In genomic region chr12:104534857-104535248, GRCh38 we compare ENCODE assay signal across 32 cellular contexts.
DNase-seq lines count a peak whose midpoint lies in the region; ATAC-seq, FAIRE-seq and TF ChIP-seq lines count a peak whose summit lies in the region.
"Had no signal": no experiment of that assay in that cellular context is flagged by ENCODE, and none has a peak within 500 bp of the region (broad histone marks: within the 10 kb centered on the region; RNA-seq: fewer than 3 reads in every experiment).

No MANE protein-coding gene starts in this region.

- H3K4me1 Mint-ChIP-seq in memory B cell: peaks cover 55% of the 10 kb centered on the region
- H3K4me1 Mint-ChIP-seq in stimulated activated memory B cell treated with anti-CD40 and anti-IgM and Interleukin-4, amounts not matched to agents 10 μg/mL and 1 μg/mL and 100 μg/mL, for 72 hours: peaks cover 96% of the 10 kb centered on the region
- peaks cover 42% of the 10 kb centered on the region for H3K4me1 Mint-ChIP-seq in activated CD4-positive, alpha-beta T cell treated with anti-CD3 and anti-CD28 coated beads, Interleukin-2, amount 10 ng/mL, durations not matched to agents 24 days and 14 days

- TF ChIP-seq CTCF in HepG2 (CRISPR knock-in tag; IDR thresholded peaks at IDR 0.05) (no peak), right lobe of liver (IDR thresholded peaks at IDR 0.05) (no peak)

- H3K27ac ChIP-seq in HepG2 (ENCODE audit: extremely low read length, insufficient read depth, low read length): no peak overlapping the region
- no peak overlapping the region for H3K27ac ChIP-seq in right lobe of liver
- H3K27ac ChIP-seq in SJSA1: peak overlapping the region; percentile 53
- H3K27ac ChIP-seq: A549, epithelial cell of prostate, RWPE1, spleen, tibial artery had no signal

- H3K36me3 ChIP-seq in HepG2 (replicated peaks in 1 of 2; ENCODE audit: control insufficient read depth in 1 of 2, insufficient read depth in 2 of 2, low read length in 2 of 2) (no peaks in the 10 kb centered on the region), right lobe of liver (no peaks in the 10 kb centered on the region), SJSA1 (no peaks in the 10 kb centered on the region)
- H3K36me3 ChIP-seq: spleen, tibial artery had no signal

- no TSS peak for BruUV-seq in HepG2 (replicated peaks; lab: Mats Ljungman, UMichigan)

- no peaks in the 10 kb centered on the region for H3K79me2 ChIP-seq in HepG2 (ENCODE audit: insufficient read depth, low read length)

- no peak overlapping the region for H3K9ac ChIP-seq in HepG2 (ENCODE audit: insufficient read depth, low read depth, low read length)

- H3K36me3 Mint-ChIP-seq in memory B cell: peaks cover 11% of the 10 kb centered on the region
- H3K36me3 Mint-ChIP-seq in stimulated activated memory B cell treated with anti-CD40 and anti-IgM and Interleukin-4, amounts not matched to agents 10 μg/mL and 1 μg/mL and 100 μg/mL, for 72 hours: peaks cover 66% of the 10 kb centered on the region
- H3K36me3 Mint-ChIP-seq in activated CD4-positive, alpha-beta T cell treated with anti-CD3 and anti-CD28 coated beads, Interleukin-2, amount 10 ng/mL, durations not matched to agents 24 days and 14 days (ENCODE audit: low read depth): peaks cover 40% of the 10 kb centered on the region

- H3K4me3 ChIP-seq in HepG2 (replicated peaks in 1 of 3; ENCODE audit: insufficient read depth in 1 of 3, low read depth in 2 of 3, low read length in 3 of 3): no peak overlapping the region
- H3K4me3 ChIP-seq in right lobe of liver: no peak overlapping the region
- no peak overlapping the region for H3K4me3 ChIP-seq in SJSA1
- H3K4me3 ChIP-seq: A549, spleen, tibial artery had no signal

- in situ Hi-C loops in HepG2 (cut with HindIII; ENCODE audit: extremely low pct_ligation_motif_present, low pct_unique_long_range_greater_than_20kb): no loop called here

- H4K20me1 ChIP-seq in HepG2 (ENCODE audit: insufficient read depth, low read length): no peaks in the 10 kb centered on the region

- H3K9me3 ChIP-seq in HepG2 (ENCODE audit: low read length) (no peaks in the 10 kb centered on the region), right lobe of liver (no peaks in the 10 kb centered on the region), SJSA1 (replicated peaks) (no peaks in the 10 kb centered on the region)
- H3K9me3 ChIP-seq: A549, spleen, tibial artery had no signal

- H3K9me3 Mint-ChIP-seq in memory B cell: no peaks in the 10 kb centered on the region
- no peaks in the 10 kb centered on the region for H3K9me3 Mint-ChIP-seq in stimulated activated memory B cell treated with anti-CD40 and anti-IgM and Interleukin-4, amounts not matched to agents 10 μg/mL and 1 μg/mL and 100 μg/mL, for 72 hours
- peaks cover 17% of the 10 kb centered on the region for H3K9me3 Mint-ChIP-seq in activated CD4-positive, alpha-beta T cell treated with anti-CD3 and anti-CD28 coated beads, Interleukin-2, amount 10 ng/mL, durations not matched to agents 24 days and 14 days
- H3K9me3 Mint-ChIP-seq: activated CD4-positive, alpha-beta memory T cell treated with anti-CD3 and anti-CD28 coated beads, Interleukin-2, amount 10 ng/mL, durations not matched to agents 7 days and 5 days had no signal

- no peaks in the 10 kb centered on the region for H3K27me3 Mint-ChIP-seq in memory B cell
- H3K27me3 Mint-ChIP-seq in stimulated activated memory B cell treated with anti-CD40 and anti-IgM and Interleukin-4, amounts not matched to agents 10 μg/mL and 1 μg/mL and 100 μg/mL, for 72 hours: no peaks in the 10 kb centered on the region
- no peaks in the 10 kb centered on the region for H3K27me3 Mint-ChIP-seq in activated CD4-positive, alpha-beta T cell treated with anti-CD3 and anti-CD28 coated beads, Interleukin-2, amount 10 ng/mL, durations not matched to agents 24 days and 14 days
- H3K27me3 Mint-ChIP-seq: activated CD4-positive, alpha-beta memory T cell treated with anti-CD3 and anti-CD28 coated beads, Interleukin-2, amount 10 ng/mL, durations not matched to agents 7 days and 5 days; activated naive CD8-positive, alpha-beta T cell; T-helper 17 cell had no signal

- no peak for TF ChIP-seq RAD21 in HepG2 (CRISPR knock-in tag; IDR thresholded peaks at IDR 0.05)

- H3K4me1 ChIP-seq in HepG2 (ENCODE audit: insufficient read depth, low read length) (no peaks in the 10 kb centered on the region), right lobe of liver (no peaks in the 10 kb centered on the region), SJSA1 (replicated peaks) (peaks cover 11% of the 10 kb centered on the region)
- H3K4me1 ChIP-seq: A549, tibial artery had no signal

- POLR2A ChIA-PET in HepG2 (lab: Yijun Ruan, JAX): no interaction called here

- DNase-seq in HepG2 (ENCODE audit: low spot score): no peak
- DNase-seq in right lobe of liver: no peak
- no peak for DNase-seq in SJSA1 (ENCODE audit: low read depth in 1 of 2, low spot score in 2 of 2)
- no peak for DNase-seq in memory B cell (ENCODE audit: low spot score in 2 of 2)
- DNase-seq in NCI-H1092 (lab: John Stamatoyannopoulos, UW): no peak
- no peak for DNase-seq in activated CD4-positive, alpha-beta T cell treated with anti-CD3 and anti-CD28 coated beads, Interleukin-2, amount 10 ng/mL, durations not matched to agents 24 days and 14 days
- DNase-seq: activated CD4-positive, alpha-beta memory T cell treated with anti-CD3 and anti-CD28 coated beads, Interleukin-2, amount 10 ng/mL, durations not matched to agents 7 days and 5 days; activated CD4-positive, alpha-beta T cell treated with anti-CD3 and anti-CD28 coated beads for 1 hour; activated effector memory CD4-positive, alpha-beta T cell treated with anti-CD3 and anti-CD28 coated beads, Interleukin-2, amount 50 U/mL, for 16 hours; anterior cingulate cortex; EL; HCEC 1CT; KBM-7; NCI-H1105 treated with DMSO at 0.1 percent for 48 hours; NCI-H1930; NCI-H2171 treated with DMSO at 0.1 percent for 48 hours; NCI-H510A treated with DMSO at 0.1 percent for 48 hours; OCI-M1; posterior cingulate gyrus; right cardiac atrium; spleen; T-helper 17 cell; tibial artery had no signal

- intact Hi-C loops in HepG2 (cut with micrococcal nuclease; ENCODE audit: unreplicated experiment): no loop called here
- intact Hi-C loops in right lobe of liver (cut with DNase I): no loop called here
- intact Hi-C loops in activated CD4-positive, alpha-beta T cell treated with anti-CD3 and anti-CD28 coated beads, Interleukin-2, amount 10 ng/mL, durations not matched to agents 24 days and 14 days (cut with micrococcal nuclease): no loop called here

- no peak for ATAC-seq in HepG2
- ATAC-seq in right lobe of liver: no peak
- ATAC-seq in memory B cell (ENCODE audit: low read depth): no peak
- no peak for ATAC-seq in stimulated activated memory B cell treated with anti-CD40 and anti-IgM and Interleukin-4, amounts not matched to agents 10 μg/mL and 1 μg/mL and 100 μg/mL, for 72 hours
- ATAC-seq in HG02938 (IDR thresholded peaks at IDR 0.05; ENCODE audit: unreplicated experiment): no peak
- ATAC-seq: A549, right cardiac atrium, T-helper 17 cell had no signal

- CTCF ChIA-PET in HepG2 (lab: Yijun Ruan, JAX; ENCODE audit: low intra/inter-chr PET ratio, low total read pairs): no interaction called here

- no peak overlapping the region for H3K4me3 Mint-ChIP-seq in memory B cell
- no peak overlapping the region for H3K4me3 Mint-ChIP-seq in stimulated activated memory B cell treated with anti-CD40 and anti-IgM and Interleukin-4, amounts not matched to agents 10 μg/mL and 1 μg/mL and 100 μg/mL, for 72 hours
- no peak overlapping the region for H3K4me3 Mint-ChIP-seq in activated CD4-positive, alpha-beta T cell treated with anti-CD3 and anti-CD28 coated beads, Interleukin-2, amount 10 ng/mL, durations not matched to agents 24 days and 14 days
- H3K4me3 Mint-ChIP-seq: activated CD4-positive, alpha-beta memory T cell treated with anti-CD3 and anti-CD28 coated beads, Interleukin-2, amount 10 ng/mL, durations not matched to agents 7 days and 5 days; activated naive CD8-positive, alpha-beta T cell; T-helper 17 cell had no signal

- 1% methylated on average over 3 of the region's 3 CpGs for WGBS in HepG2 (ENCODE audit: low lambda C conversion rate)
- WGBS in right lobe of liver (ENCODE audit: insufficient coverage, low coverage, low lambda C conversion rate, missing lambda C conversion rate): 72% methylated on average over 3 of the region's 3 CpGs

- H3K4me2 ChIP-seq in HepG2 (ENCODE audit: low read depth, low read length): no peak overlapping the region
- H3K4me2 ChIP-seq: A549 had no signal

- H2AFZ ChIP-seq in HepG2 (ENCODE audit: low read length): no peak overlapping the region

- TF ChIP-seq EP300 in HepG2 (IDR thresholded peaks at IDR 0.05; ENCODE audit: low read depth in 2 of 2, low read length in 2 of 2) (no peak), HepG2 (CRISPR knock-in tag; IDR thresholded peaks at IDR 0.05; ENCODE audit: borderline replicate concordance) (no peak)

- TF ChIP-seq POLR2A in HepG2 (IDR thresholded peaks at IDR 0.05; ENCODE audit: insufficient read depth in 1 of 2, low read depth in 2 of 2, low read length in 2 of 2) (no peak), right lobe of liver (IDR thresholded peaks at IDR 0.05) (no peak)

- peak overlapping the region; percentile 22 for H3K27ac Mint-ChIP-seq in memory B cell
- H3K27ac Mint-ChIP-seq in stimulated activated memory B cell treated with anti-CD40 and anti-IgM and Interleukin-4, amounts not matched to agents 10 μg/mL and 1 μg/mL and 100 μg/mL, for 72 hours: peak overlapping the region; percentile 68
- H3K27ac Mint-ChIP-seq in activated CD4-positive, alpha-beta T cell treated with anti-CD3 and anti-CD28 coated beads, Interleukin-2, amount 10 ng/mL, durations not matched to agents 24 days and 14 days: no peak overlapping the region
- H3K27ac Mint-ChIP-seq: activated naive CD8-positive, alpha-beta T cell had no signal

- no peak for FAIRE-seq in HepG2 (lab: Jason Lieb, UNC)
- FAIRE-seq: A549, bronchial epithelial cell, colon, TTC549 had no signal

- H3K27me3 ChIP-seq in HepG2 (ENCODE audit: control insufficient read depth in 1 of 2, insufficient read depth in 2 of 2, low read length in 2 of 2): no peaks in the 10 kb centered on the region; a peak in 1 of 5 replicates
- no peaks in the 10 kb centered on the region for H3K27me3 ChIP-seq in right lobe of liver
- no peaks in the 10 kb centered on the region; the same call in 1 of the 2 replicates for H3K27me3 ChIP-seq in SJSA1 (replicated peaks)
- H3K27me3 ChIP-seq: spleen, tibial artery had no signal

TF ChIP-seq in HepG2, 621 proteins besides CTCF, POLR2A, EP300 and RAD21 (continues in another document):
- TF ChIP-seq ZNF282 (IDR thresholded peaks at IDR 0.05; ENCODE audit: partially characterized antibody) (no peak), ZNF225 (CRISPR knock-in tag; IDR thresholded peaks at IDR 0.05) (no peak), ATF7 (IDR thresholded peaks at IDR 0.05) (0 out of 2 replicates have a peak, but pooled peaks have one; percentile 5), ATF7 (CRISPR knock-in tag; IDR thresholded peaks at IDR 0.05) (no peak), SP4 (CRISPR knock-in tag; IDR thresholded peaks at IDR 0.05) (no peak), TOPORS (CRISPR knock-in tag; IDR thresholded peaks at IDR 0.05) (no peak)
